ENCODE assay signal across 9 cellular contexts in the genomic region with DNA sequence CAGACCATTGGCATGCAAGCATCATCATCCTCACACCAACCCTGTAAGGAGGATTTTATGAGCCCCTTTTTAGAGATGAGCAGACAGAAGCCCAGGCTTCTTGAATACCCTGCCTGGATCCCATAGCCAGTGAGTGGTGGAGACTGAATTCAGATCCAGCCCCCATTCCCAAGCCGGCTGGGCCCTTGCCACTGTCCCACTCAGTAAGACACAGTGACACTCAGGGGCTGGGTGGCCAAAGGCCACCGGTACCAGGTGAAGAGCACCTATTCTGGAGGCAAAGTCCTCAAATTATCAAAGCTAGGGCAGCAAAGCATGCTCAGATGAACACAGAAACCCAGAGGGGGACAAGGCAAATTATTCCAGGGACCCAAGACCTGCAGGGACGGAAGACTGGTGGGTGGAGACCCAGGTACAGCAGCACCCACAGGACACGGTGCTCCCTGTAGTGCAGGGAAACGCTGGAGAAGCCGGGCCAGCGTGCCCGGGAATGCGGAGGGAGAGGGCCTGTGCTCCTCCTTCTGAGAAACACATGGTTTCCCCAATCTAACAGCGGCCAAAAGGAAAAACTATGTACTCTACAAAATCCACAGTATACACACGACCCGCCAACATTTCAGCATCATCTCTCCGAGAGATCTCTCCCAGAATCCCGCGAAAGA. TPM values are rescaled to one million over a fixed set of nuclear protein-coding genes. Genes with fewer than 3 reads are reported as not detected.
"Had no signal": no experiment of that assay in that cellular context is flagged by ENCODE, and none has a peak within 500 bp of the region (broad histone marks: within the 10 kb centered on the region; RNA-seq: fewer than 3 reads in every experiment).

No MANE protein-coding gene starts in this region.

- H2AFZ ChIP-seq: GM23248 had no signal

- H3K9ac ChIP-seq: GM23248 had no signal

- H3K27ac ChIP-seq: GM23248, HL-60 had no signal

- DNase-seq: GM23248, GOT3, H7, HFFc6 had no signal

- H3K36me3 ChIP-seq: HAP-1 had no signal

- H3K4me1 ChIP-seq: HAP-1 had no signal

- H3K9me3 ChIP-seq: HAP-1 had no signal

- H3K4me3 ChIP-seq: GM23248, HAP-1 had no signal

- FAIRE-seq: HepG2 had no signal

RNA-seq across cellular contexts. Expression of a gene that starts 33.2 kb away (rescaled TPM):
- total RNA-seq: GM23248, HepG2, HFFc6, HT1080 had no signal
- polyA plus RNA-seq: GM23248, HepG2, IgD-negative memory B cell had no signal
